ENCODE assay signal across 35 cellular contexts in genomic region chr6:44329858-44330257, GRCh38. TPM values are rescaled to one million over a fixed set of nuclear protein-coding genes. Genes with fewer than 3 reads are reported as not detected.
"Had no signal": no experiment of that assay in that cellular context is flagged by ENCODE, and none has a peak within 500 bp of the region (broad histone marks: within the 10 kb centered on the region; RNA-seq: fewer than 3 reads in every experiment).

No MANE protein-coding gene starts in this region.

- H3K9me3 ChIP-seq: ovary, psoas muscle, right lobe of liver, spleen, suprapubic skin, testis, tibial artery, transverse colon, upper lobe of right lung, uterus had no signal

- H3K4me2 ChIP-seq: neural progenitor cell, smooth muscle cell had no signal

- H3K79me2 ChIP-seq: parathyroid adenoma had no signal

- H3K9me3 Mint-ChIP-seq: naive thymus-derived CD4-positive, alpha-beta T cell; natural killer cell; nephron; neural progenitor cell; stimulated activated memory B cell treated with anti-CD40 and anti-IgM and Interleukin-4, amounts not matched to agents 10 μg/mL and 1 μg/mL and 100 μg/mL, for 72 hours; stimulated activated naive CD8-positive, alpha-beta T cell treated with anti-CD3 and anti-CD28 coated beads, Interleukin-15, amount 100 ng/mL, for 72 hours; type B pancreatic cell had no signal

- H3K9ac ChIP-seq: neural progenitor cell, parathyroid adenoma had no signal

- H3K4me3 Mint-ChIP-seq: naive thymus-derived CD4-positive, alpha-beta T cell; natural killer cell; nephron; neural progenitor cell; stimulated activated memory B cell treated with anti-CD40 and anti-IgM and Interleukin-4, amounts not matched to agents 10 μg/mL and 1 μg/mL and 100 μg/mL, for 72 hours; stimulated activated naive CD8-positive, alpha-beta T cell treated with anti-CD3 and anti-CD28 coated beads, Interleukin-15, amount 100 ng/mL, for 72 hours; type B pancreatic cell had no signal

- H3K4me1 Mint-ChIP-seq: naive thymus-derived CD4-positive, alpha-beta T cell; natural killer cell; nephron; stimulated activated memory B cell treated with anti-CD40 and anti-IgM and Interleukin-4, amounts not matched to agents 10 μg/mL and 1 μg/mL and 100 μg/mL, for 72 hours; stimulated activated naive CD8-positive, alpha-beta T cell treated with anti-CD3 and anti-CD28 coated beads, Interleukin-15, amount 100 ng/mL, for 72 hours had no signal

- ATAC-seq: naive thymus-derived CD4-positive, alpha-beta T cell; natural killer cell; psoas muscle; right cardiac atrium; right lobe of liver; stimulated activated memory B cell treated with anti-CD40 and anti-IgM and Interleukin-4, amounts not matched to agents 10 μg/mL and 1 μg/mL and 100 μg/mL, for 72 hours; stimulated activated naive CD8-positive, alpha-beta T cell treated with anti-CD3 and anti-CD28 coated beads, Interleukin-15, amount 100 ng/mL, for 72 hours; stimulated activated naive CD8-positive, alpha-beta T cell treated with anti-CD3 and anti-CD28 coated beads, Interleukin-15, Interleukin-2, amounts not matched to agents 100 U/mL and 50 U/mL, for 24 hours; upper lobe of right lung had no signal

- H3K27ac Mint-ChIP-seq: naive thymus-derived CD4-positive, alpha-beta T cell; natural killer cell; nephron; neural progenitor cell; progenitor cell of endocrine pancreas; stimulated activated memory B cell treated with anti-CD40 and anti-IgM and Interleukin-4, amounts not matched to agents 10 μg/mL and 1 μg/mL and 100 μg/mL, for 72 hours; stimulated activated naive CD8-positive, alpha-beta T cell treated with anti-CD3 and anti-CD28 coated beads, Interleukin-15, amount 100 ng/mL, for 72 hours; type B pancreatic cell had no signal

- H3K4me3 ChIP-seq: neural progenitor cell, ovary, psoas muscle, right lobe of liver, skin epidermis, smooth muscle cell, spleen, suprapubic skin, testis, tibial artery, transverse colon, upper lobe of right lung, uterus had no signal

- H3K27ac ChIP-seq: neural progenitor cell, ovary, parathyroid adenoma, psoas muscle, right lobe of liver, skin epidermis, spleen, suprapubic skin, testis, tibial artery, transverse colon, upper lobe of right lung, uterus had no signal

- H2AFZ ChIP-seq: parathyroid adenoma had no signal

- DNase-seq: naive thymus-derived CD4-positive, alpha-beta T cell; natural killer cell; occipital lobe; ovary; posterior cingulate gyrus; psoas muscle; right cardiac atrium; right lobe of liver; spleen; stimulated activated CD4-positive, alpha-beta T cell treated with anti-CD3 and anti-CD28 coated beads, Interleukin-12 subunit alpha, Interleukin-12 subunit beta, amount 100 ng/mL, for 4 hours; stimulated activated CD4-positive, alpha-beta T cell treated with anti-CD3 and anti-CD28 coated beads, Interleukin-1b, Interleukin-23, amount 100 ng/mL, for 48 hours; stimulated activated CD4-positive, alpha-beta T cell treated with anti-CD3 and anti-CD28 coated beads, Interleukin-4, amount 100 ng/mL, for 1 hour; stimulated activated CD4-positive, alpha-beta T cell treated with anti-CD3 and anti-CD28 coated beads, Interleukin-4, amount 100 ng/mL, for 4 hours; stimulated activated CD8-positive, alpha-beta memory T cell treated with anti-CD3 and anti-CD28 coated beads, Interleukin-4, amount 100 ng/mL, for 48 hours; stimulated activated naive CD4-positive, alpha-beta T cell; stimulated activated naive CD8-positive, alpha-beta T cell treated with anti-CD3 and anti-CD28 coated beads, Interleukin-15, amount 100 ng/mL, for 72 hours; stimulated activated naive CD8-positive, alpha-beta T cell treated with anti-CD3 and anti-CD28 coated beads, Interleukin-15, Interleukin-2, amounts not matched to agents 100 U/mL and 50 U/mL, for 24 hours; substantia nigra; testis; tibial artery; transverse colon; upper lobe of right lung; uterus had no signal

- H3K36me3 ChIP-seq: neural progenitor cell, ovary, right lobe of liver, spleen, suprapubic skin, tibial artery, transverse colon, upper lobe of right lung, uterus had no signal

- H3K27me3 ChIP-seq: ovary, right lobe of liver, testis, uterus had no signal

- H3K36me3 Mint-ChIP-seq: naive thymus-derived CD4-positive, alpha-beta T cell; natural killer cell; neural progenitor cell; stimulated activated memory B cell treated with anti-CD40 and anti-IgM and Interleukin-4, amounts not matched to agents 10 μg/mL and 1 μg/mL and 100 μg/mL, for 72 hours; type B pancreatic cell had no signal

RNA-seq across cellular contexts. Expression of gene SPATS1, which starts 12.6 kb away (rescaled TPM):
- total RNA-seq: naive thymus-derived CD4-positive, alpha-beta T cell; natural killer cell; osteoblast; progenitor cell of endocrine pancreas; psoas muscle; renal cortical epithelial cell; right cardiac atrium; right lobe of liver; smooth muscle cell; spleen; suprapubic skin; transverse colon; upper lobe of right lung; urinary bladder had no signal
- polyA plus RNA-seq: naive thymus-derived CD4-positive, alpha-beta T cell; ovary; psoas muscle; right cardiac atrium; smooth muscle cell; spleen; urinary bladder had no signal

RNA-seq across cellular contexts. Expression of gene TMEM151B, which starts 59.6 kb away (rescaled TPM):
- total RNA-seq: naive thymus-derived CD4-positive, alpha-beta T cell; natural killer cell; osteoblast; psoas muscle; renal cortical epithelial cell; right lobe of liver; smooth muscle cell; upper lobe of right lung had no signal
- polyA plus RNA-seq: smooth muscle cell had no signal
